Comparison of ENCODE assay signal across 12 cellular contexts in the genomic region with DNA sequence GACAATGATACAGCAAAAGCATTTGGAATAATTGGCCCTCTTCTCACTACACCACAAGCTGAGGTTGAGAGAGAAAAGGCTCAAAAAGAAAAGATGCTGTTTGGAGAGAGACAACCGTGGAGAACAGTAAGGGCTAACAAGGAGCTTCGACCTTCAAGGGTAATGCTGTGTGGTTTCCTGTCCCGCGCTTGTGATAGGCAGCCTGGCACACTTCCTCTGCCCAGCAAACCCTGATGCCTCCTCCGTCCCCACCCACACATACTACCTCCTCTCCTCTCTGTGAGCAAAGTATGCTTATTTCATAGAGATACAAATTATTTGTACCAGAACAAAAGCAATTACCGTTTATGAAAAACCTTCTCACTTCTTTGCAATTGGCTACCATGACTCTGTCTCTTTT.
A peak's percentile ranks its signal among the peaks of the same experiment; 100 is the strongest.
DNase-seq lines count a peak whose midpoint lies in the region; ATAC-seq and TF ChIP-seq lines count a peak whose summit lies in the region.
"Had no signal": no experiment of that assay in that cellular context is flagged by ENCODE, and none has a peak within 500 bp of the region (broad histone marks: within the 10 kb centered on the region; RNA-seq: fewer than 3 reads in every experiment).

No MANE protein-coding gene starts in this region.

- peak; percentile 46 for DNase-seq in Right ventricle myocardium superior
- no peak for DNase-seq in left ventricle myocardium inferior
- peak; percentile 41 for DNase-seq in NOMO-1 treated with DMSO at 0.1 percent for 48 hours (lab: John Stamatoyannopoulos, UW; ENCODE audit: unreplicated experiment)
- peak; percentile 42 for DNase-seq in testis
- no peak for DNase-seq in activated CD8-positive, alpha-beta memory T cell treated with anti-CD3 and anti-CD28 coated beads, Interleukin-2, amount 10 ng/mL, durations not matched to agents 7 days and 5 days
- no peak for DNase-seq in stimulated activated CD4-positive, alpha-beta T cell treated with anti-CD3 and anti-CD28 coated beads, Interleukin-2, amount 100 ng/mL, for 24 hours
- DNase-seq: SHP77 had no signal

- no peaks in the 10 kb centered on the region for H3K9me3 ChIP-seq in left ventricle myocardium inferior (replicated peaks)
- H3K9me3 ChIP-seq in testis: no peaks in the 10 kb centered on the region

- CTCF ChIA-PET in activated CD8-positive, alpha-beta memory T cell treated with anti-CD3 and anti-CD28 coated beads, Interleukin-2, amount 10 ng/mL, durations not matched to agents 7 days and 5 days (lab: Charles Lee): no interaction called here

- no peak overlapping the region for H3K27ac Mint-ChIP-seq in activated CD8-positive, alpha-beta memory T cell treated with anti-CD3 and anti-CD28 coated beads, Interleukin-2, amount 10 ng/mL, durations not matched to agents 7 days and 5 days
- H3K27ac Mint-ChIP-seq: activated T-cell treated with anti-CD3 and anti-CD28 coated beads, Interleukin-2, amount 50 U/mL, for 72 hours had no signal

- no peak overlapping the region for H3K4me3 ChIP-seq in left ventricle myocardium inferior
- no peak overlapping the region for H3K4me3 ChIP-seq in testis
- H3K4me3 ChIP-seq: dorsolateral prefrontal cortex had no signal

- intact Hi-C loops in Right ventricle myocardium superior (cut with DNase I) (loop anchor here (10.0 kb wide), 1 partner anchor 97 kb away; no protein-coding TSS in a partner anchor), left ventricle myocardium inferior (cut with micrococcal nuclease) (no loop called here), testis (cut with DNase I; ENCODE audit: low total_unique reads) (no loop called here)

- no peaks in the 10 kb centered on the region for H3K36me3 Mint-ChIP-seq in activated CD8-positive, alpha-beta memory T cell treated with anti-CD3 and anti-CD28 coated beads, Interleukin-2, amount 10 ng/mL, durations not matched to agents 7 days and 5 days
- H3K36me3 Mint-ChIP-seq: IgD-negative memory B cell had no signal

- H3K4me1 ChIP-seq in left ventricle myocardium inferior (peaks cover 28% of the 10 kb centered on the region), testis (no peaks in the 10 kb centered on the region)

- no peak overlapping the region for H3K4me3 Mint-ChIP-seq in activated CD8-positive, alpha-beta memory T cell treated with anti-CD3 and anti-CD28 coated beads, Interleukin-2, amount 10 ng/mL, durations not matched to agents 7 days and 5 days

- 62% methylated on average over 6 of the region's 6 CpGs for WGBS in testis, 2 donors

- TF ChIP-seq POLR2A in testis (IDR thresholded peaks at IDR 0.05): no peak

- no peak for ATAC-seq in Right ventricle myocardium superior (ENCODE audit: poor library complexity)
- peak; percentile 38 for ATAC-seq in HG02884 (IDR thresholded peaks at IDR 0.05; ENCODE audit: unreplicated experiment)
- no peak for ATAC-seq in HG02610 (IDR thresholded peaks at IDR 0.05; ENCODE audit: unreplicated experiment)
- ATAC-seq in activated CD8-positive, alpha-beta memory T cell treated with anti-CD3 and anti-CD28 coated beads, Interleukin-2, amount 10 ng/mL, durations not matched to agents 7 days and 5 days: no peak

- no peaks in the 10 kb centered on the region for H3K4me1 Mint-ChIP-seq in activated CD8-positive, alpha-beta memory T cell treated with anti-CD3 and anti-CD28 coated beads, Interleukin-2, amount 10 ng/mL, durations not matched to agents 7 days and 5 days

- no peak overlapping the region for H3K27ac ChIP-seq in left ventricle myocardium inferior (replicated peaks)
- H3K27ac ChIP-seq in testis: no peak overlapping the region
- H3K27ac ChIP-seq: dorsolateral prefrontal cortex had no signal

- H3K36me3 ChIP-seq in left ventricle myocardium inferior (no peaks in the 10 kb centered on the region), testis (ENCODE audit: low read depth, missing control alignments) (no peaks in the 10 kb centered on the region)

- H3K27me3 Mint-ChIP-seq in activated CD8-positive, alpha-beta memory T cell treated with anti-CD3 and anti-CD28 coated beads, Interleukin-2, amount 10 ng/mL, durations not matched to agents 7 days and 5 days: no peaks in the 10 kb centered on the region
- H3K27me3 Mint-ChIP-seq: IgD-negative memory B cell had no signal

- peaks cover 2% of the 10 kb centered on the region for H3K9me3 Mint-ChIP-seq in activated CD8-positive, alpha-beta memory T cell treated with anti-CD3 and anti-CD28 coated beads, Interleukin-2, amount 10 ng/mL, durations not matched to agents 7 days and 5 days (ENCODE audit: low read depth)
- H3K9me3 Mint-ChIP-seq: activated T-cell treated with anti-CD3 and anti-CD28 coated beads, Interleukin-2, amount 50 U/mL, for 72 hours; IgD-negative memory B cell had no signal

- TF ChIP-seq CTCF in left ventricle myocardium inferior (IDR thresholded peaks at IDR 0.05; ENCODE audit: borderline replicate concordance): no peak
- no peak for TF ChIP-seq CTCF in testis (IDR thresholded peaks at IDR 0.05)

- H3K27me3 ChIP-seq in left ventricle myocardium inferior (ENCODE audit: low read depth) (peaks cover 7% of the 10 kb centered on the region), testis (no peaks in the 10 kb centered on the region)
- H3K27me3 ChIP-seq: dorsolateral prefrontal cortex had no signal

Comparison
In these comparisons a context has a peak if more than half of its experiments do, and no peak if none do; other contexts are left out.
1. DNase-seq: peak in Right ventricle myocardium superior (single experiment), NOMO-1 treated with DMSO at 0.1 percent for 48 hours (single experiment) and testis (single experiment); none in left ventricle myocardium inferior (single experiment), activated CD8-positive, alpha-beta memory T cell treated with anti-CD3 and anti-CD28 coated beads, Interleukin-2, amount 10 ng/mL, durations not matched to agents 7 days and 5 days (single experiment) and stimulated activated CD4-positive, alpha-beta T cell treated with anti-CD3 and anti-CD28 coated beads, Interleukin-2, amount 100 ng/mL, for 24 hours (0 of 2).